Comparison of ENCODE assay signal across 22 cellular contexts in genomic region chr13:112074139-112074710, GRCh38. TPM values are rescaled to one million over a fixed set of nuclear protein-coding genes. Genes with fewer than 3 reads are reported as not detected.
DNase-seq lines count a peak whose midpoint lies in the region; ATAC-seq and TF ChIP-seq lines count a peak whose summit lies in the region.
"Had no signal": no experiment of that assay in that cellular context is flagged by ENCODE, and none has a peak within 500 bp of the region (broad histone marks: within the 10 kb centered on the region; RNA-seq: fewer than 3 reads in every experiment).

No MANE protein-coding gene starts in this region.

- peak; percentile 33 for TF ChIP-seq CTCF in GM23338 (conservative IDR thresholded peaks at IDR 0.05; ENCODE audit: low read depth in 2 of 2)

- H3K27me3 Mint-ChIP-seq in GM23338 (ENCODE audit: insufficient read depth, low read depth, poor library complexity): peaks cover 63% of the 10 kb centered on the region
- H3K27me3 Mint-ChIP-seq in activated T-helper 1 cell treated with anti-CD3 and anti-CD28 coated beads, Interleukin-12 subunit alpha, Interleukin-12 subunit beta, Interleukin-2, Interleukin-4 antibody, amounts not matched to agents 30 ng/mL and 10 ng/mL and 1 ng/mL, durations not matched to agents 14 hours and 24 hours and 36 hours (ENCODE audit: insufficient read depth): peaks cover 66% of the 10 kb centered on the region

- H3K9me2 ChIP-seq in GM23338 (ENCODE audit: insufficient read depth): no peaks in the 10 kb centered on the region

- intact Hi-C loops in activated T-helper 1 cell treated with anti-CD3 and anti-CD28 coated beads, Interleukin-12 subunit alpha, Interleukin-12 subunit beta, Interleukin-2, Interleukin-4 antibody, amounts not matched to agents 30 ng/mL and 10 ng/mL and 1 ng/mL, durations not matched to agents 14 hours and 24 hours and 36 hours (cut with micrococcal nuclease): loop anchor here (2.0 to 5.0 kb wide), 3 partner anchors 15 to 533 kb away; no protein-coding TSS in a partner anchor

- H3K27ac ChIP-seq in GM23338 (ENCODE audit: low read depth): no peak overlapping the region
- H3K27ac ChIP-seq: A549, brain microvascular endothelial cell, C4-2B, esophagus squamous epithelium had no signal

- H3K27me3 ChIP-seq in GM23338 (ENCODE audit: insufficient read depth): peaks cover 85% of the 10 kb centered on the region

- H3K9me3 Mint-ChIP-seq in GM23338: peaks cover 7% of the 10 kb centered on the region; the same call in 1 of the 3 replicates
- H3K9me3 Mint-ChIP-seq in activated T-helper 1 cell treated with anti-CD3 and anti-CD28 coated beads, Interleukin-12 subunit alpha, Interleukin-12 subunit beta, Interleukin-2, Interleukin-4 antibody, amounts not matched to agents 30 ng/mL and 10 ng/mL and 1 ng/mL, durations not matched to agents 14 hours and 24 hours and 36 hours: no peaks in the 10 kb centered on the region

- H3K79me2 ChIP-seq in GM23338 (replicated peaks; ENCODE audit: insufficient read depth): no peaks in the 10 kb centered on the region

- peak overlapping the region; percentile 92 for H2AFZ ChIP-seq in GM23338

- H3K36me3 ChIP-seq in GM23338 (ENCODE audit: insufficient read depth): no peaks in the 10 kb centered on the region
- H3K36me3 ChIP-seq: brain microvascular endothelial cell, esophagus squamous epithelium had no signal

- no peak overlapping the region for H3K27ac Mint-ChIP-seq in GM23338
- H3K27ac Mint-ChIP-seq in activated T-helper 1 cell treated with anti-CD3 and anti-CD28 coated beads, Interleukin-12 subunit alpha, Interleukin-12 subunit beta, Interleukin-2, Interleukin-4 antibody, amounts not matched to agents 30 ng/mL and 10 ng/mL and 1 ng/mL, durations not matched to agents 14 hours and 24 hours and 36 hours: peak overlapping the region; percentile 50

- peak overlapping the region; percentile 76 for H3K4me3 ChIP-seq in GM23338
- H3K4me3 ChIP-seq: A549, mucosa of descending colon had no signal

- H3K4me3 Mint-ChIP-seq in GM23338: peak overlapping the region; percentile 78
- no peak overlapping the region for H3K4me3 Mint-ChIP-seq in activated T-helper 1 cell treated with anti-CD3 and anti-CD28 coated beads, Interleukin-12 subunit alpha, Interleukin-12 subunit beta, Interleukin-2, Interleukin-4 antibody, amounts not matched to agents 30 ng/mL and 10 ng/mL and 1 ng/mL, durations not matched to agents 14 hours and 24 hours and 36 hours
- H3K4me3 Mint-ChIP-seq: stimulated activated naive CD8-positive, alpha-beta T cell treated with anti-CD3 and anti-CD28 coated beads, Interleukin-15, amount 100 ng/mL, for 72 hours had no signal

- peaks cover 9% of the 10 kb centered on the region for H3F3A ChIP-seq in GM23338 (replicated peaks; ENCODE audit: low read depth)

- no peaks in the 10 kb centered on the region; the same call in 2 of the 3 replicates for H3K36me3 Mint-ChIP-seq in GM23338 (ENCODE audit: low read depth)
- peaks cover 7% of the 10 kb centered on the region for H3K36me3 Mint-ChIP-seq in activated T-helper 1 cell treated with anti-CD3 and anti-CD28 coated beads, Interleukin-12 subunit alpha, Interleukin-12 subunit beta, Interleukin-2, Interleukin-4 antibody, amounts not matched to agents 30 ng/mL and 10 ng/mL and 1 ng/mL, durations not matched to agents 14 hours and 24 hours and 36 hours (ENCODE audit: low read depth)

- H3K4me1 Mint-ChIP-seq in GM23338: peaks cover 40% of the 10 kb centered on the region
- H3K4me1 Mint-ChIP-seq in activated T-helper 1 cell treated with anti-CD3 and anti-CD28 coated beads, Interleukin-12 subunit alpha, Interleukin-12 subunit beta, Interleukin-2, Interleukin-4 antibody, amounts not matched to agents 30 ng/mL and 10 ng/mL and 1 ng/mL, durations not matched to agents 14 hours and 24 hours and 36 hours (ENCODE audit: low read depth): peaks cover 5% of the 10 kb centered on the region

- DNase-seq in NCI-H2107 treated with DMSO at 0.1 percent for 48 hours (lab: John Stamatoyannopoulos, UW; ENCODE audit: unreplicated experiment): peak; percentile 38
- DNase-seq in NCI-H2107 (lab: John Stamatoyannopoulos, UW): no peak
- DNase-seq in GM23338 (ENCODE audit: low spot score): no peak
- no peak for DNase-seq in activated T-helper 1 cell treated with anti-CD3 and anti-CD28 coated beads, Interleukin-12 subunit alpha, Interleukin-12 subunit beta, Interleukin-2, Interleukin-4 antibody, amounts not matched to agents 30 ng/mL and 10 ng/mL and 1 ng/mL, durations not matched to agents 14 hours and 24 hours and 36 hours (ENCODE audit: low spot score)
- DNase-seq in islet precursor cell: peak; percentile 45
- no peak for DNase-seq in NCI-H1048 (lab: John Stamatoyannopoulos, UW)
- no peak for DNase-seq in activated gamma-delta T cell treated with Interleukin-2 at 50 U/mL for 16 hours
- DNase-seq: activated naive CD4-positive, alpha-beta T cell treated with Interleukin-2 at 50 U/mL for 16 hours; brain microvascular endothelial cell; dermis blood vessel endothelial cell; esophagus squamous epithelium; head of caudate nucleus; mucosa of descending colon; NCI-H187 treated with DMSO at 0.1 percent for 48 hours; posterior cingulate gyrus; stimulated activated naive CD8-positive, alpha-beta T cell treated with anti-CD3 and anti-CD28 coated beads, Interleukin-15, amount 100 ng/mL, for 72 hours had no signal

- ATAC-seq in GM23338 (no peak), HG02642 (IDR thresholded peaks at IDR 0.05; ENCODE audit: poor library complexity, unreplicated experiment) (no peak)
- ATAC-seq: A549; mucosa of descending colon; Panc1; stimulated activated naive CD8-positive, alpha-beta T cell treated with anti-CD3 and anti-CD28 coated beads, Interleukin-15, amount 100 ng/mL, for 72 hours had no signal

- peaks cover 43% of the 10 kb centered on the region for H3K4me1 ChIP-seq in GM23338 (ENCODE audit: insufficient read depth)
- H3K4me1 ChIP-seq: A549 had no signal

- peaks cover 12% of the 10 kb centered on the region; the same call in 1 of the 2 replicates for H4K20me1 ChIP-seq in GM23338 (replicated peaks; ENCODE audit: insufficient read depth)

- H3K4me2 ChIP-seq in GM23338: peak overlapping the region; percentile 95
- H3K4me2 ChIP-seq: A549 had no signal

TF ChIP-seq in GM23338, 12 proteins besides CTCF, POLR2A, EP300 and RAD21 (continues in another document):
- no peak for TF ChIP-seq REST (IDR thresholded peaks at IDR 0.05; ENCODE audit: unreplicated experiment)

RNA-seq across cellular contexts. Expression of gene SOX1, which starts 7.3 kb away (rescaled TPM):
- total RNA-seq in GM23338 (2014; rRNA removed; shearing (Covaris generic)): 0.04 and 0.17 TPM in 2 replicates
- polyA plus RNA-seq in GM23338 (2016; fragmentation: Nextera tagmentation; extraction: Ambion mirVana): 0.10 TPM in 1 of 2 replicates, not detected in the other
- not detected in 2 replicates for total RNA-seq in activated T-helper 1 cell treated with anti-CD3 and anti-CD28 coated beads, Interleukin-12 subunit alpha, Interleukin-12 subunit beta, Interleukin-2, Interleukin-4 antibody, amounts not matched to agents 30 ng/mL and 10 ng/mL and 1 ng/mL, durations not matched to agents 14 hours and 24 hours and 36 hours
- total RNA-seq: dermis blood vessel endothelial cell, HT-29, urinary bladder had no signal
- polyA plus RNA-seq: A549, urinary bladder had no signal

Comparison
In these comparisons a context has a peak if more than half of its experiments do, and no peak if none do; other contexts are left out.
1. DNase-seq: peak in NCI-H2107 treated with DMSO at 0.1 percent for 48 hours (single experiment) and islet precursor cell (single experiment); none in NCI-H2107 (single experiment), GM23338 (single experiment), activated T-helper 1 cell treated with anti-CD3 and anti-CD28 coated beads, Interleukin-12 subunit alpha, Interleukin-12 subunit beta, Interleukin-2, Interleukin-4 antibody, amounts not matched to agents 30 ng/mL and 10 ng/mL and 1 ng/mL, durations not matched to agents 14 hours and 24 hours and 36 hours (single experiment), NCI-H1048 (single experiment) and activated gamma-delta T cell treated with Interleukin-2 at 50 U/mL for 16 hours (single experiment).